Comparison of ENCODE assay signal across 8 cellular contexts in the genomic region with DNA sequence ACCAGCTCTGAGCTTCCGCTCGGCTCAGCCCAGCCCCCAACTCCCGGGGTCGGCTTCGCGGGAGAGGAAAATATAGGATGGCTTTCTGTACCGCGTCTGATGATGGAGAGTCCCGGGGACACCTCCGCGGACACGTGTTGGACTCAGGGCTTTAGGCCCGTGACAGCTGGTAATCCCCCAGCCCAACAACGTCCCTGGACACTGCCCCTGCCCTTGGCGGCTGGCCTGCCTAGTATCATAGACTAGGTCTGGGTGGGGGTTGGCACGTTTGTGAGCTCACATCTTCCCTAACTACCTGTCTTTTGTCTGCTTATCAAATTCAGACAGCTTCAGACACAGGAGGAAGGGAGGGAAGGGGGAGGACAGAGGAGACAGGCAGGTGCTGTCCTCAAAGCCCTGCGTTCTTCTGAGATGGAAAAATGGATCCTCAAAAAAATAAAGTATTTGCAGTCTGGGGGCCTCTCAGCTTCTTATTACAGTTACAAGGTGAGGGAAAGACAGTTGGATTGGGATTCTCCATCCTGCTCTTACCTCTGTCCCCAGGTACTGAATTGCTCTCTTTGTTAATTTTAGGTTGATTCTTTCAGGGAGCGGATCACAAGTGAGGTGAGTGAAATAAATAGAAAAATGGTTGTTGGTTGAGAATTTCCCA. TPM values are rescaled to one million over a fixed set of nuclear protein-coding genes. Genes with fewer than 3 reads are reported as not detected.
DNase-seq lines count a peak whose midpoint lies in the region; ATAC-seq, FAIRE-seq and TF ChIP-seq lines count a peak whose summit lies in the region.

No MANE protein-coding gene starts in this region.

- intact Hi-C loops in CD8-positive, alpha-beta T cell (cut with DNase I, micrococcal nuclease), result loop anchor here (1.0 to 5.0 kb wide), 8 partner anchors 10 to 337 kb away; a partner anchor contains a TSS
- intact Hi-C loops in thyroid gland (cut with DNase I), result no loop called here

- peak overlapping the region; percentile 95 for H3K27ac ChIP-seq in CD8-positive, alpha-beta T cell (ENCODE audit: low read depth, low read length)
- peak overlapping the region; percentile 93 for H3K27ac ChIP-seq in astrocyte (ENCODE audit: low read depth, low read length)
- H3K27ac ChIP-seq in thyroid gland, result peak overlapping the region in 2 of 3 donors; percentile 73 to 80

- POLR2A ChIA-PET in CD8-positive, alpha-beta T cell (lab: Charles Lee), result interaction anchor here (0.6 to 4.4 kb wide), 6 partner anchors 10 to 943 kb away, joined by 3 to 29 read pairs (median 5); a partner anchor contains a TSS

- H3K9me3 Mint-ChIP-seq in CD8-positive, alpha-beta T cell, result no peaks in the 10 kb centered on the region
- no peaks in the 10 kb centered on the region for H3K9me3 Mint-ChIP-seq in astrocyte (ENCODE audit: unreplicated experiment)

- H3K4me3 Mint-ChIP-seq in CD8-positive, alpha-beta T cell, result peak overlapping the region; percentile 97
- H3K4me3 Mint-ChIP-seq in astrocyte (ENCODE audit: unreplicated experiment), result peak overlapping the region; percentile 96

- H3K36me3 ChIP-seq in CD8-positive, alpha-beta T cell (ENCODE audit: insufficient read depth, low read length), result peaks cover 15% of the 10 kb centered on the region
- H3K36me3 ChIP-seq in astrocyte (ENCODE audit: insufficient read depth, low read length) (peaks cover 23% of the 10 kb centered on the region), thyroid gland (peaks cover 24 to 30% of the 10 kb centered on the region in 2 donors)

- peak overlapping the region; percentile 92 for H3K9ac ChIP-seq in astrocyte (ENCODE audit: low read length)

- peak overlapping the region; percentile 93 for H3K4me3 ChIP-seq in CD8-positive, alpha-beta T cell (ENCODE audit: low read depth, low read length)
- H3K4me3 ChIP-seq in astrocyte (ENCODE audit: insufficient read depth, low read depth, low read length), result peak overlapping the region; percentile 90
- H3K4me3 ChIP-seq in thyroid gland (replicated peaks in 1 of 3), result peak overlapping the region; percentile 74 to 91 (median 84)

- TF ChIP-seq CTCF in CD8-positive, alpha-beta T cell (IDR thresholded peaks at IDR 0.05), result no peak
- TF ChIP-seq CTCF in astrocyte (IDR thresholded peaks at IDR 0.05; ENCODE audit: insufficient read depth, low read depth, low read length) (no peak), thyroid gland (IDR thresholded peaks at IDR 0.05) (no peak)

- peaks cover 22% of the 10 kb centered on the region for H4K20me1 ChIP-seq in astrocyte (ENCODE audit: insufficient read depth, low read length)

- H3K4me1 Mint-ChIP-seq in CD8-positive, alpha-beta T cell (ENCODE audit: low read depth), result peaks cover 31% of the 10 kb centered on the region
- peaks cover 15% of the 10 kb centered on the region for H3K4me1 Mint-ChIP-seq in astrocyte (ENCODE audit: low read depth, unreplicated experiment)

- peak overlapping the region; percentile 95 for H2AFZ ChIP-seq in astrocyte (ENCODE audit: low read depth, low read length)

- no peaks in the 10 kb centered on the region for H3K27me3 Mint-ChIP-seq in CD8-positive, alpha-beta T cell (ENCODE audit: low read depth)
- no peaks in the 10 kb centered on the region for H3K27me3 Mint-ChIP-seq in astrocyte (ENCODE audit: low read depth, unreplicated experiment)

- H3K27me3 ChIP-seq in CD8-positive, alpha-beta T cell (ENCODE audit: insufficient read depth, low read length), result no peaks in the 10 kb centered on the region
- H3K27me3 ChIP-seq in astrocyte (ENCODE audit: insufficient read depth, low read length), result no peaks in the 10 kb centered on the region
- no peaks in the 10 kb centered on the region for H3K27me3 ChIP-seq in thyroid gland

- H3K79me2 ChIP-seq in astrocyte (ENCODE audit: insufficient read depth, low read length), result peaks cover 51% of the 10 kb centered on the region

- DNase-seq in CD8-positive, alpha-beta T cell, result no peak
- DNase-seq in astrocyte (ENCODE audit: low read depth) (no peak), left lobe of liver (ENCODE audit: low spot score) (no peak), thyroid gland (no peak)
- no peak for DNase-seq in stimulated activated CD4-positive, alpha-beta T cell treated with anti-CD3 and anti-CD28 coated beads, Interleukin-4, amount 100 ng/mL, for 1 hour

- no peak for ATAC-seq in CD8-positive, alpha-beta T cell
- peak; percentile 6 for ATAC-seq in HG03039 (IDR thresholded peaks at IDR 0.05; ENCODE audit: unreplicated experiment)
- peak; percentile 3 for ATAC-seq in left lobe of liver
- no peak for ATAC-seq in HG02678 (IDR thresholded peaks at IDR 0.05; ENCODE audit: unreplicated experiment)
- no peak for ATAC-seq in GM19397 (IDR thresholded peaks at IDR 0.05; ENCODE audit: unreplicated experiment)

- H3K4me2 ChIP-seq in astrocyte (ENCODE audit: low read length), result peak overlapping the region; percentile 88

- H3K27ac Mint-ChIP-seq in CD8-positive, alpha-beta T cell, result peak overlapping the region; percentile 99
- H3K27ac Mint-ChIP-seq in astrocyte (ENCODE audit: unreplicated experiment), result peak overlapping the region; percentile 89

- TF ChIP-seq POLR2A in thyroid gland (IDR thresholded peaks at IDR 0.05), result no peak

- no peak for FAIRE-seq in astrocyte (lab: Jason Lieb, UNC)

- no peaks in the 10 kb centered on the region for H3K9me3 ChIP-seq in CD8-positive, alpha-beta T cell (ENCODE audit: low read length)
- H3K9me3 ChIP-seq in astrocyte (ENCODE audit: insufficient read depth, low read depth, low read length), result no peaks in the 10 kb centered on the region
- no peaks in the 10 kb centered on the region for H3K9me3 ChIP-seq in thyroid gland

- 8 to 40% methylated on average over 3 to 16 of the region's 18 CpGs for WGBS in thyroid gland, 2 donors

- peaks cover 43% of the 10 kb centered on the region for H3K36me3 Mint-ChIP-seq in CD8-positive, alpha-beta T cell
- peaks cover 3% of the 10 kb centered on the region for H3K36me3 Mint-ChIP-seq in astrocyte (ENCODE audit: low read depth, unreplicated experiment)

- H3K4me1 ChIP-seq in CD8-positive, alpha-beta T cell (ENCODE audit: insufficient read depth, low read length), result peaks cover 17% of the 10 kb centered on the region
- H3K4me1 ChIP-seq in astrocyte (ENCODE audit: insufficient read depth, low read length) (peaks cover 10% of the 10 kb centered on the region), thyroid gland (peaks cover 13 to 15% of the 10 kb centered on the region in 2 donors)

- CTCF ChIA-PET in CD8-positive, alpha-beta T cell (lab: Charles Lee), result interaction anchor here (1.0 to 1.6 kb wide), 4 partner anchors 9 to 13 kb away, joined by 3 to 12 read pairs (median 6); a partner anchor contains a TSS

RNA-seq across cellular contexts. Expression of a gene that starts 0.7 kb away (rescaled TPM):
- total RNA-seq in CD8-positive, alpha-beta T cell, result 10 to 100 TPM; 74.1 to 74.2 TPM
- total RNA-seq in astrocyte, result 131 and 152 TPM in 2 replicates
- 40.7 TPM for total RNA-seq in left lobe of liver
- total RNA-seq in thyroid gland, result 100 to 1,000 TPM in 1 of 4 donors, 10 to 100 TPM in 3; 78.3 to 119 (median 85.4) TPM

RNA-seq across cellular contexts. Expression of a gene that starts 9.8 kb away (rescaled TPM):
- 100 to 1,000 TPM; 146 to 156 TPM for total RNA-seq in CD8-positive, alpha-beta T cell
- total RNA-seq in astrocyte (79.8 and 87.6 TPM in 2 replicates), left lobe of liver (37.6 TPM), thyroid gland (100 to 1,000 TPM; 107 to 213 (median 120) TPM)

RNA-seq across cellular contexts. Expression of a gene that starts 10.5 kb away (rescaled TPM):
- 1 to 10 TPM; 2.6 to 2.8 TPM for total RNA-seq in CD8-positive, alpha-beta T cell
- total RNA-seq in astrocyte (4.1 and 5.0 TPM in 2 replicates), left lobe of liver (2.6 TPM), thyroid gland (1 to 10 TPM in 3 of 4 donors, under 1 TPM in 1; 0.93 to 1.7 (median 1.3) TPM)

RNA-seq across cellular contexts. Expression of a gene that starts 17.1 kb away (rescaled TPM):
- under 1 TPM; 0.46 to 0.61 TPM for total RNA-seq in CD8-positive, alpha-beta T cell
- total RNA-seq in astrocyte (1.1 and 1.5 TPM in 2 replicates), left lobe of liver (8.6 TPM), thyroid gland (10 to 100 TPM in 1 of 4 donors, 1 to 10 TPM in 3; 4.2 to 11.6 (median 5.8) TPM)

RNA-seq across cellular contexts. Expression of a gene that starts 35.2 kb away (rescaled TPM):
- not detected for total RNA-seq in CD8-positive, alpha-beta T cell
- total RNA-seq in astrocyte (not detected in 2 replicates), left lobe of liver (not detected), thyroid gland (under 1 TPM in 1 of 4 donors, not detected in 3; 0.27 TPM)

Comparison
In these comparisons a context has a peak if more than half of its experiments do, and no peak if none do; other contexts are left out.
1. ATAC-seq: peak in HG03039 (single experiment) and left lobe of liver (single experiment); none in CD8-positive, alpha-beta T cell (single experiment), HG02678 (single experiment) and GM19397 (single experiment).
2. Peak in every context shown above with its lines, with median percentiles within 50 percentile points of each other: H3K27ac ChIP-seq and H3K4me3 ChIP-seq.